Comparison of ENCODE assay signal across 7 cellular contexts in genomic region chr1:93448292-93448982, GRCh38. TPM values are rescaled to one million over a fixed set of nuclear protein-coding genes. Genes with fewer than 3 reads are reported as not detected.
DNase-seq lines count a peak whose midpoint lies in the region; ATAC-seq, FAIRE-seq and TF ChIP-seq lines count a peak whose summit lies in the region.

No MANE protein-coding gene starts in this region.

- H3K9me3 Mint-ChIP-seq in T-cell: no peaks in the 10 kb centered on the region

- CTCF ChIA-PET in T-cell (lab: Charles Lee): interaction anchor here in 1 of 2 donors (0.6 kb wide), 1 partner anchor 8 kb away, joined by 5 read pairs; no protein-coding TSS in a partner anchor

- no peaks in the 10 kb centered on the region for H3K36me3 ChIP-seq in mucosa of descending colon (ENCODE audit: low read depth)

- peak overlapping the region; percentile 87 to 95 (median 92) for H3K4me3 Mint-ChIP-seq in T-cell

- no peak for TF ChIP-seq CTCF in mucosa of descending colon (IDR thresholded peaks at IDR 0.05)

- ATAC-seq in T-cell (replicated peaks in 1 of 4) (peak in 3 of 4 experiments; percentile 40 to 44 (median 41)), mucosa of descending colon (peak; percentile 75), GM21786 (IDR thresholded peaks at IDR 0.05; ENCODE audit: unreplicated experiment) (no peak)

- H3K9me3 ChIP-seq in mucosa of descending colon: no peaks in the 10 kb centered on the region

- intact Hi-C loops in mucosa of descending colon (cut with DNase I, micrococcal nuclease): loop anchor here in 1 of 2 donors (10.0 kb wide), 1 partner anchor 156 kb away; no protein-coding TSS in a partner anchor

- peaks cover 27 to 53% of the 10 kb centered on the region in 2 donors for H3K27me3 Mint-ChIP-seq in T-cell

- H3K4me1 Mint-ChIP-seq in T-cell: peaks cover 15 to 24% (median 20%) of the 10 kb centered on the region in 3 donors

- POLR2A ChIA-PET in T-cell (lab: Charles Lee): interaction anchor here in 1 of 2 donors (0.5 kb wide), 1 partner anchor 1452 kb away, joined by 3 read pairs; no protein-coding TSS in a partner anchor

- H3K4me1 ChIP-seq in mucosa of descending colon (ENCODE audit: low read depth): no peaks in the 10 kb centered on the region

- DNase-seq in ELR (ENCODE audit: low read depth): peak; percentile 49
- peak; percentile 62 for DNase-seq in HuH-7 (ENCODE audit: low spot score)
- peak in 3 of 34 experiments; percentile 4 to 34 (median 7) for DNase-seq in T-cell
- peak; percentile 43 for DNase-seq in epidermal melanocyte (ENCODE audit: insufficient read length, low spot score)
- DNase-seq in mucosa of descending colon: peak; percentile 77 to 84 (median 80)
- DNase-seq in urothelium cell line (ENCODE audit: low spot score): peak; percentile 68

- H3K27ac Mint-ChIP-seq in T-cell: peak overlapping the region in 1 of 2 donors; percentile 69

- no peak for FAIRE-seq in urothelium cell line (lab: Jason Lieb, UNC)

- no peaks in the 10 kb centered on the region for H3K36me3 Mint-ChIP-seq in T-cell

- peak overlapping the region; percentile 87 for H3K4me3 ChIP-seq in mucosa of descending colon

RNA-seq across cellular contexts. Expression of gene FNBP1L, which starts 0.5 kb away (rescaled TPM):
- total RNA-seq in T-cell (1 to 10 TPM; 1.2 to 3.2 (median 1.6) TPM), mucosa of descending colon (10 to 100 TPM; 32.7 to 49.1 (median 44.4) TPM)

Comparison
In these comparisons a context has a peak if more than half of its experiments do, and no peak if none do; other contexts are left out.
1. RNA of gene FNBP1L, which starts 0.5 kb away (total RNA-seq): 32.7 to 49.1 TPM in mucosa of descending colon; 1.2 to 3.2 TPM in T-cell; every median in the first group is over 4 times any median in the second.